Comparison of ENCODE assay signal across 8 cellular contexts in genomic region chr2:27954771-27955384, GRCh38.
DNase-seq lines count a peak whose midpoint lies in the region; ATAC-seq lines count a peak whose summit lies in the region.

No MANE protein-coding gene starts in this region.

- intact Hi-C loops in activated CD4-positive, alpha-beta T cell treated with anti-CD3 and anti-CD28 coated beads for 36 hours (cut with DNase I, micrococcal nuclease) = loop anchor here (1.0 to 5.0 kb wide), 8 partner anchors 11 to 494 kb away; partner anchors contain the start of gene FOSL2 (in 2 of the 2)
- intact Hi-C loops in activated T-helper 1 cell treated with anti-CD3 and anti-CD28 coated beads, Interleukin-12 subunit alpha, Interleukin-12 subunit beta, Interleukin-2, Interleukin-4 antibody, amounts not matched to agents 30 ng/mL and 10 ng/mL and 1 ng/mL, durations not matched to agents 14 hours and 24 hours and 36 hours (cut with micrococcal nuclease) = loop anchor here (1.0 to 5.0 kb wide), 8 partner anchors 11 to 492 kb away; partner anchors contain the start of genes BABAM2, FOSL2 and RBKS

- H3K36me3 ChIP-seq in rectal smooth muscle tissue (ENCODE audit: control insufficient read depth, insufficient read depth, low read length) = no peaks in the 10 kb centered on the region

- H3K4me1 Mint-ChIP-seq in activated CD4-positive, alpha-beta T cell treated with anti-CD3 and anti-CD28 coated beads for 36 hours = peaks cover 73% of the 10 kb centered on the region
- peaks cover 80% of the 10 kb centered on the region for H3K4me1 Mint-ChIP-seq in activated T-helper 1 cell treated with anti-CD3 and anti-CD28 coated beads, Interleukin-12 subunit alpha, Interleukin-12 subunit beta, Interleukin-2, Interleukin-4 antibody, amounts not matched to agents 30 ng/mL and 10 ng/mL and 1 ng/mL, durations not matched to agents 14 hours and 24 hours and 36 hours (ENCODE audit: low read depth)

- peak overlapping the region; percentile 91 for H3K27ac Mint-ChIP-seq in activated CD4-positive, alpha-beta T cell treated with anti-CD3 and anti-CD28 coated beads for 36 hours
- H3K27ac Mint-ChIP-seq in activated T-helper 1 cell treated with anti-CD3 and anti-CD28 coated beads, Interleukin-12 subunit alpha, Interleukin-12 subunit beta, Interleukin-2, Interleukin-4 antibody, amounts not matched to agents 30 ng/mL and 10 ng/mL and 1 ng/mL, durations not matched to agents 14 hours and 24 hours and 36 hours = peak overlapping the region; percentile 65

- H3K27me3 Mint-ChIP-seq in activated CD4-positive, alpha-beta T cell treated with anti-CD3 and anti-CD28 coated beads for 36 hours = no peaks in the 10 kb centered on the region
- H3K27me3 Mint-ChIP-seq in activated T-helper 1 cell treated with anti-CD3 and anti-CD28 coated beads, Interleukin-12 subunit alpha, Interleukin-12 subunit beta, Interleukin-2, Interleukin-4 antibody, amounts not matched to agents 30 ng/mL and 10 ng/mL and 1 ng/mL, durations not matched to agents 14 hours and 24 hours and 36 hours (ENCODE audit: insufficient read depth) = no peaks in the 10 kb centered on the region

- no peaks in the 10 kb centered on the region for H3K27me3 ChIP-seq in rectal smooth muscle tissue (ENCODE audit: control insufficient read depth, insufficient read depth, low read length)

- POLR2A ChIA-PET in activated CD4-positive, alpha-beta T cell treated with anti-CD3 and anti-CD28 coated beads for 36 hours (lab: Charles Lee) = no interaction called here

- H3K36me3 Mint-ChIP-seq in activated CD4-positive, alpha-beta T cell treated with anti-CD3 and anti-CD28 coated beads for 36 hours (ENCODE audit: low read depth) = peaks cover 20% of the 10 kb centered on the region
- H3K36me3 Mint-ChIP-seq in activated T-helper 1 cell treated with anti-CD3 and anti-CD28 coated beads, Interleukin-12 subunit alpha, Interleukin-12 subunit beta, Interleukin-2, Interleukin-4 antibody, amounts not matched to agents 30 ng/mL and 10 ng/mL and 1 ng/mL, durations not matched to agents 14 hours and 24 hours and 36 hours (ENCODE audit: low read depth) = peaks cover 22% of the 10 kb centered on the region

- H3K9ac ChIP-seq in rectal smooth muscle tissue (ENCODE audit: low read length) = no peak overlapping the region

- H3K9me3 Mint-ChIP-seq in activated CD4-positive, alpha-beta T cell treated with anti-CD3 and anti-CD28 coated beads for 36 hours (ENCODE audit: low read depth) = peaks cover 7% of the 10 kb centered on the region
- peaks cover 12% of the 10 kb centered on the region for H3K9me3 Mint-ChIP-seq in activated T-helper 1 cell treated with anti-CD3 and anti-CD28 coated beads, Interleukin-12 subunit alpha, Interleukin-12 subunit beta, Interleukin-2, Interleukin-4 antibody, amounts not matched to agents 30 ng/mL and 10 ng/mL and 1 ng/mL, durations not matched to agents 14 hours and 24 hours and 36 hours

- H3K27ac ChIP-seq in rectal smooth muscle tissue (ENCODE audit: low read depth, low read length) = peak overlapping the region; percentile 11

- DNase-seq in activated CD4-positive, alpha-beta T cell treated with anti-CD3 and anti-CD28 coated beads for 36 hours = peak; percentile 71
- no peak for DNase-seq in activated CD4-positive, alpha-beta T cell treated with anti-CD3 and anti-CD28 coated beads, Interleukin-2, amount 50 U/mL, for 1 hour
- DNase-seq in NCI-H446 (lab: John Stamatoyannopoulos, UW) (peak; percentile 83 to 94), germinal center (ENCODE audit: low spot score) (peak; percentile 3), middle frontal gyrus (ENCODE audit: extremely low spot score, low spot score) (no peak), NCI-H345 (lab: John Stamatoyannopoulos, UW) (no peak)
- peak; percentile 21 for DNase-seq in activated T-helper 1 cell treated with anti-CD3 and anti-CD28 coated beads, Interleukin-12 subunit alpha, Interleukin-12 subunit beta, Interleukin-2, Interleukin-4 antibody, amounts not matched to agents 30 ng/mL and 10 ng/mL and 1 ng/mL, durations not matched to agents 14 hours and 24 hours and 36 hours (ENCODE audit: low spot score)

- peak overlapping the region; percentile 55 for H3K4me3 Mint-ChIP-seq in activated CD4-positive, alpha-beta T cell treated with anti-CD3 and anti-CD28 coated beads for 36 hours
- H3K4me3 Mint-ChIP-seq in activated T-helper 1 cell treated with anti-CD3 and anti-CD28 coated beads, Interleukin-12 subunit alpha, Interleukin-12 subunit beta, Interleukin-2, Interleukin-4 antibody, amounts not matched to agents 30 ng/mL and 10 ng/mL and 1 ng/mL, durations not matched to agents 14 hours and 24 hours and 36 hours = peak overlapping the region; percentile 49

- H3K4me1 ChIP-seq in rectal smooth muscle tissue (ENCODE audit: control insufficient read depth, insufficient read depth, low read length) = peaks cover 19% of the 10 kb centered on the region

- H3K4me3 ChIP-seq in rectal smooth muscle tissue (ENCODE audit: low read length) = no peak overlapping the region

- CTCF ChIA-PET in activated CD4-positive, alpha-beta T cell treated with anti-CD3 and anti-CD28 coated beads for 36 hours (lab: Charles Lee) = no interaction called here

- peak; percentile 72 for ATAC-seq in activated CD4-positive, alpha-beta T cell treated with anti-CD3 and anti-CD28 coated beads for 36 hours

Comparison
In these comparisons a context has a peak if more than half of its experiments do, and no peak if none do; other contexts are left out.
1. DNase-seq: peak in activated CD4-positive, alpha-beta T cell treated with anti-CD3 and anti-CD28 coated beads for 36 hours (single experiment), NCI-H446 (2 of 2), activated T-helper 1 cell treated with anti-CD3 and anti-CD28 coated beads, Interleukin-12 subunit alpha, Interleukin-12 subunit beta, Interleukin-2, Interleukin-4 antibody, amounts not matched to agents 30 ng/mL and 10 ng/mL and 1 ng/mL, durations not matched to agents 14 hours and 24 hours and 36 hours (single experiment) and germinal center (single experiment); none in activated CD4-positive, alpha-beta T cell treated with anti-CD3 and anti-CD28 coated beads, Interleukin-2, amount 50 U/mL, for 1 hour (single experiment), middle frontal gyrus (single experiment) and NCI-H345 (single experiment).